ENCODE assay signal across 24 cellular contexts in the genomic region with DNA sequence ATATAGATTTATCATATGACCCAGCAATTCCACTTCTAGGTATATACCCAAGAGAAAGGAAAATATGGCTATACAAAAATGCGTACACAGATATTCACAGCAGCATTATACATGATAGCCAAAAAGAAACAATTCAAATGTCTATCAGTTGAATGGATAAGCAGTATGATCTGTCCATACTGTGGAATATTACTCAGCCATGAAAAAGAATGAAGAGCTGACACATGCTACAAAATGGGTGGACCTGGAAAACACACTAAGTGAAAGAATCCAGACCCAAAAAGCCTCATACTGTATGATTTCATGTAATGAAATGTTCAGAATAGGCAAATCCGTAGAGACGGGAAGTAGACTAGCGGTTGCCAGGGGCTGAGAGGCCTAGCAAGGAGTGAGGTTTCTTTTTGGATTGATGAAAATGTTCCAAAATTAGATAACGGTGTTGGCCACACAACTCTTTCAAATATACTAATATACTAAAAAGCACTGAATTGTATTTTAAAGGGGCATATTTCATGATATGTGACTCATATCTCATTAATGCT. TPM values are rescaled to one million over a fixed set of nuclear protein-coding genes. Genes with fewer than 3 reads are reported as not detected.
"Had no signal": no experiment of that assay in that cellular context is flagged by ENCODE, and none has a peak within 500 bp of the region (broad histone marks: within the 10 kb centered on the region; RNA-seq: fewer than 3 reads in every experiment).

No MANE protein-coding gene starts in this region.

- H3K9me3 ChIP-seq: colonic mucosa, thoracic aorta, uterus had no signal

- ATAC-seq: activated naive CD4-positive, alpha-beta T cell treated with anti-CD3 and anti-CD28 coated beads, Interleukin-2, amount 50 U/mL, for 72 hours; activated T-cell treated with anti-CD3 and anti-CD28 coated beads, Interleukin-2, amount 50 U/mL, for 72 hours; naive thymus-derived CD8-positive, alpha-beta T cell had no signal

- H3K27me3 ChIP-seq: colonic mucosa, uterus had no signal

- H3K4me3 ChIP-seq: colonic mucosa, dorsolateral prefrontal cortex, heart left ventricle, psoas muscle, thoracic aorta, uterus had no signal

- H3K4me3 Mint-ChIP-seq: activated CD4-positive, alpha-beta T cell treated with anti-CD3 and anti-CD28 coated beads, Interleukin-2, amount 10 ng/mL, durations not matched to agents 7 days and 5 days; activated T-cell treated with anti-CD3 and anti-CD28 coated beads, Interleukin-2, amount 50 U/mL, for 72 hours; mesothelial cell of epicardium; naive thymus-derived CD8-positive, alpha-beta T cell; neural crest cell had no signal

- H3K4me1 Mint-ChIP-seq: neural crest cell had no signal

- H3K36me3 Mint-ChIP-seq: activated naive CD4-positive, alpha-beta T cell treated with anti-CD3 and anti-CD28 coated beads, Interleukin-2, amount 50 U/mL, for 72 hours; mesothelial cell of epicardium had no signal

- H3K27ac ChIP-seq: colonic mucosa, dorsolateral prefrontal cortex, parathyroid adenoma, psoas muscle, thoracic aorta had no signal

- DNase-seq: activated CD4-positive, alpha-beta T cell treated with anti-CD3 and anti-CD28 coated beads for 1 hour; activated CD4-positive, alpha-beta T cell treated with anti-CD3 and anti-CD28 coated beads, Interleukin-2, amount 10 ng/mL, durations not matched to agents 7 days and 5 days; activated naive CD4-positive, alpha-beta T cell; activated T-cell treated with anti-CD3 and anti-CD28 coated beads for 4 hours; activated T-cell treated with anti-CD3 and anti-CD28 coated beads, Interleukin-2, amount 50 U/mL, for 72 hours; cerebellar nuclear complex; colonic mucosa; effector memory CD4-positive, alpha-beta T cell; erythroblast; naive thymus-derived CD8-positive, alpha-beta T cell; nucleus accumbens; psoas muscle; stimulated activated CD4-positive, alpha-beta T cell treated with anti-CD3 and anti-CD28 coated beads, Interleukin-1b, Interleukin-23, amount 100 ng/mL, for 48 hours; stimulated activated naive CD4-positive, alpha-beta T cell; T-helper 2 cell; trophoblast cell; uterus had no signal

- H3K36me3 ChIP-seq: colonic mucosa, heart left ventricle, thoracic aorta, uterus had no signal

- H3K4me1 ChIP-seq: colonic mucosa, parathyroid adenoma, psoas muscle, uterus had no signal

- H3K27ac Mint-ChIP-seq: activated CD4-positive, alpha-beta T cell treated with anti-CD3 and anti-CD28 coated beads, Interleukin-2, amount 10 ng/mL, durations not matched to agents 7 days and 5 days; activated naive CD4-positive, alpha-beta T cell treated with anti-CD3 and anti-CD28 coated beads, Interleukin-2, amount 50 U/mL, for 72 hours; activated T-cell treated with anti-CD3 and anti-CD28 coated beads, Interleukin-2, amount 50 U/mL, for 72 hours; mesothelial cell of epicardium; naive thymus-derived CD8-positive, alpha-beta T cell had no signal

- H3K9me3 Mint-ChIP-seq: activated CD4-positive, alpha-beta T cell treated with anti-CD3 and anti-CD28 coated beads, Interleukin-2, amount 10 ng/mL, durations not matched to agents 7 days and 5 days; activated naive CD4-positive, alpha-beta T cell treated with anti-CD3 and anti-CD28 coated beads, Interleukin-2, amount 50 U/mL, for 72 hours; activated T-cell treated with anti-CD3 and anti-CD28 coated beads, Interleukin-2, amount 50 U/mL, for 72 hours had no signal

RNA-seq across cellular contexts. Expression of gene FGD5, which starts 33.4 kb away (rescaled TPM):
- total RNA-seq: activated naive CD4-positive, alpha-beta T cell treated with anti-CD3 and anti-CD28 coated beads, Interleukin-2, amount 50 U/mL, for 72 hours; activated T-cell treated with anti-CD3 and anti-CD28 coated beads, Interleukin-2, amount 50 U/mL, for 72 hours had no signal
- polyA plus RNA-seq: naive thymus-derived CD8-positive, alpha-beta T cell had no signal
